9 cellular contexts compared by ENCODE assay signal in genomic region chr6:166253277-166254229, GRCh38. TPM values are rescaled to one million over a fixed set of nuclear protein-coding genes. Genes with fewer than 3 reads are reported as not detected.
DNase-seq lines count a peak whose midpoint lies in the region; ATAC-seq, FAIRE-seq and TF ChIP-seq lines count a peak whose summit lies in the region.
"Had no signal": no experiment of that assay in that cellular context is flagged by ENCODE, and none has a peak within 500 bp of the region (broad histone marks: within the 10 kb centered on the region; RNA-seq: fewer than 3 reads in every experiment).

No MANE protein-coding gene starts in this region.

- no peaks in the 10 kb centered on the region for H3K36me3 Mint-ChIP-seq in astrocyte (ENCODE audit: low read depth, unreplicated experiment)

- ATAC-seq in lower lobe of right lung: peak; percentile 88 to 92
- ATAC-seq: body of pancreas had no signal

- no peaks in the 10 kb centered on the region for H3K27me3 ChIP-seq in Karpas-422 (ENCODE audit: low read length)
- H3K27me3 ChIP-seq in astrocyte (ENCODE audit: insufficient read depth, low read length): peaks cover 25% of the 10 kb centered on the region
- peaks cover 22% of the 10 kb centered on the region for H3K27me3 ChIP-seq in lower lobe of right lung (ENCODE audit: low read depth)
- H3K27me3 ChIP-seq in stomach smooth muscle (ENCODE audit: control insufficient read depth in 1 of 2, insufficient read depth in 2 of 2, low read length in 2 of 2): peaks cover 22 to 23% of the 10 kb centered on the region in 2 donors

- no peak overlapping the region for H3K27ac Mint-ChIP-seq in astrocyte (ENCODE audit: unreplicated experiment)

- H3K9ac ChIP-seq in Karpas-422 (ENCODE audit: low read length) (peak overlapping the region; percentile 55), astrocyte (ENCODE audit: low read length) (no peak overlapping the region), stomach smooth muscle (ENCODE audit: low read length in 2 of 2) (no peak overlapping the region)

- H3K27ac ChIP-seq in Karpas-422 (ENCODE audit: low read length) (no peak overlapping the region), astrocyte (ENCODE audit: low read depth, low read length) (no peak overlapping the region), lower lobe of right lung (peak overlapping the region; percentile 73), stomach smooth muscle (ENCODE audit: low read length) (no peak overlapping the region), substantia nigra (ENCODE audit: low read depth, low read length, poor library complexity, severe bottlenecking) (no peak overlapping the region)
- H3K27ac ChIP-seq: body of pancreas had no signal

- H3K9me3 Mint-ChIP-seq in astrocyte (ENCODE audit: unreplicated experiment): no peaks in the 10 kb centered on the region

- H3K9me2 ChIP-seq in Karpas-422 (replicated peaks; ENCODE audit: insufficient read depth, low read length): no peaks in the 10 kb centered on the region

- peaks cover 44% of the 10 kb centered on the region for H3K27me3 Mint-ChIP-seq in astrocyte (ENCODE audit: low read depth, unreplicated experiment)

- peak; percentile 45 for DNase-seq in GM10266 (ENCODE audit: extremely low spot score)
- no peak for DNase-seq in Karpas-422
- no peak for DNase-seq in astrocyte (ENCODE audit: low read depth)
- peak; percentile 83 for DNase-seq in lower lobe of right lung
- DNase-seq in COR-L47 (lab: John Stamatoyannopoulos, UW): no peak
- no peak for DNase-seq in substantia nigra (lab: John Stamatoyannopoulos, UW)
- no peak for DNase-seq in NCI-H510A treated with DMSO at 0.1 percent for 48 hours (lab: John Stamatoyannopoulos, UW)

- no peaks in the 10 kb centered on the region for H3K9me3 ChIP-seq in Karpas-422 (ENCODE audit: low read length)
- no peaks in the 10 kb centered on the region for H3K9me3 ChIP-seq in astrocyte (ENCODE audit: insufficient read depth, low read depth, low read length)
- H3K9me3 ChIP-seq in lower lobe of right lung: no peaks in the 10 kb centered on the region
- no peaks in the 10 kb centered on the region for H3K9me3 ChIP-seq in stomach smooth muscle (ENCODE audit: control insufficient read depth in 2 of 2, low read length in 2 of 2)
- H3K9me3 ChIP-seq: body of pancreas had no signal

- H4K20me1 ChIP-seq in Karpas-422 (ENCODE audit: insufficient read depth, low read depth, low read length) (no peaks in the 10 kb centered on the region), astrocyte (ENCODE audit: insufficient read depth, low read length) (no peaks in the 10 kb centered on the region)

- intact Hi-C loops in lower lobe of right lung (cut with DNase I): no loop called here

- peak overlapping the region; percentile 91 for H2AFZ ChIP-seq in Karpas-422 (ENCODE audit: low read length)
- peak overlapping the region; percentile 41 for H2AFZ ChIP-seq in astrocyte (ENCODE audit: low read depth, low read length)

- no peak for FAIRE-seq in astrocyte (lab: Jason Lieb, UNC)

- TF ChIP-seq CTCF in GM10266 (IDR thresholded peaks at IDR 0.05; ENCODE audit: control insufficient read depth, insufficient read depth, low read depth, missing control alignments): peak; percentile 1
- TF ChIP-seq CTCF in astrocyte (IDR thresholded peaks at IDR 0.05; ENCODE audit: insufficient read depth, low read depth, low read length): no peak
- TF ChIP-seq CTCF in lower lobe of right lung (IDR thresholded peaks at IDR 0.05): no peak

- no peaks in the 10 kb centered on the region for H3K79me2 ChIP-seq in Karpas-422 (ENCODE audit: low read length)
- H3K79me2 ChIP-seq in astrocyte (ENCODE audit: insufficient read depth, low read length): no peaks in the 10 kb centered on the region

- no peaks in the 10 kb centered on the region for H3K4me1 Mint-ChIP-seq in astrocyte (ENCODE audit: low read depth, unreplicated experiment)

- H3K4me2 ChIP-seq in Karpas-422 (ENCODE audit: low read depth, low read length, poor library complexity, severe bottlenecking): peak overlapping the region; percentile 66
- H3K4me2 ChIP-seq in astrocyte (ENCODE audit: low read length): peak overlapping the region; percentile 78

- H3K4me1 ChIP-seq in Karpas-422 (ENCODE audit: low read length) (peaks cover 16% of the 10 kb centered on the region), astrocyte (ENCODE audit: insufficient read depth, low read length) (no peaks in the 10 kb centered on the region), lower lobe of right lung (peaks cover 23% of the 10 kb centered on the region), stomach smooth muscle (ENCODE audit: control insufficient read depth, insufficient read depth, low read length) (peaks cover 9% of the 10 kb centered on the region)

- H3K4me3 ChIP-seq in Karpas-422 (ENCODE audit: low read length) (peak overlapping the region; percentile 66), astrocyte (ENCODE audit: insufficient read depth, low read depth, low read length) (peak overlapping the region; percentile 10), lower lobe of right lung (peak overlapping the region; percentile 51), stomach smooth muscle (ENCODE audit: low read length in 2 of 2) (peak overlapping the region; percentile 40 to 49)

- H3K4me3 Mint-ChIP-seq in astrocyte (ENCODE audit: unreplicated experiment): peak overlapping the region; percentile 60

- H3K36me3 ChIP-seq in Karpas-422 (ENCODE audit: insufficient read depth, low read length) (no peaks in the 10 kb centered on the region), astrocyte (ENCODE audit: insufficient read depth, low read length) (no peaks in the 10 kb centered on the region), lower lobe of right lung (no peaks in the 10 kb centered on the region), stomach smooth muscle (ENCODE audit: control insufficient read depth in 2 of 2, insufficient read depth in 2 of 2, low read length in 2 of 2) (no peaks in the 10 kb centered on the region)

RNA-seq across cellular contexts. Expression of gene PRR18, which starts 54.6 kb away (rescaled TPM):
- 0.14 TPM in 1 of 2 replicates, not detected in the other for total RNA-seq in Karpas-422 (2014; rRNA removed; shearing (Covaris generic); ENCODE audit: low replicate concordance)
- total RNA-seq in astrocyte (0.14 TPM in 1 of 2 replicates, not detected in the other), lower lobe of right lung (0.59 TPM)
- total RNA-seq: body of pancreas had no signal

Comparison
In these comparisons a context has a peak if more than half of its experiments do, and no peak if none do; other contexts are left out.
1. DNase-seq: peak in GM10266 (single experiment) and lower lobe of right lung (single experiment); none in Karpas-422 (single experiment), astrocyte (single experiment), COR-L47 (single experiment), substantia nigra (0 of 49) and NCI-H510A treated with DMSO at 0.1 percent for 48 hours (single experiment).
2. H3K4me3 ChIP-seq: peak in every context shown above with its lines; median percentile 66 in Karpas-422; 51 in lower lobe of right lung; 44 in stomach smooth muscle; 10 in astrocyte.